In genomic region chr2:187470698-187471097, GRCh38 we compare ENCODE assay signal across 22 cellular contexts. TPM values are rescaled to one million over a fixed set of nuclear protein-coding genes. Genes with fewer than 3 reads are reported as not detected.
DNase-seq lines count a peak whose midpoint lies in the region; ATAC-seq and TF ChIP-seq lines count a peak whose summit lies in the region.
"Had no signal": no experiment of that assay in that cellular context is flagged by ENCODE, and none has a peak within 500 bp of the region (broad histone marks: within the 10 kb centered on the region; RNA-seq: fewer than 3 reads in every experiment).

No MANE protein-coding gene starts in this region.

- H3K27ac ChIP-seq in liver (ENCODE audit: low read depth in 1 of 2, low read length in 2 of 2): no peak overlapping the region
- H3K27ac ChIP-seq: 22Rv1, BLaER1 had no signal

- TF ChIP-seq CTCF in epithelial cell of esophagus (IDR thresholded peaks at IDR 0.05; ENCODE audit: insufficient read depth, low read depth, low read length, missing control alignments): no peak
- no peak for TF ChIP-seq CTCF in liver (IDR thresholded peaks at IDR 0.05; ENCODE audit: low read depth, low read length, missing input control)

- H3K27me3 ChIP-seq in liver (ENCODE audit: control insufficient read depth in 4 of 4, insufficient read depth in 4 of 4, low read length in 3 of 4): no peaks in the 10 kb centered on the region
- H3K27me3 ChIP-seq: BLaER1, MG63 had no signal

- no peak overlapping the region for H3K4me3 Mint-ChIP-seq in activated T-cell treated with anti-CD3 and anti-CD28 coated beads, Interleukin-2, amount 50 U/mL, for 72 hours
- H3K4me3 Mint-ChIP-seq: CD4-positive, alpha-beta memory T cell had no signal

- peaks cover 2 to 16% (median 10%) of the 10 kb centered on the region in 4 donors for H3K36me3 ChIP-seq in liver (ENCODE audit: control insufficient read depth in 4 of 4, insufficient read depth in 3 of 4, low read depth in 1 of 4, low read length in 3 of 4)
- H3K36me3 ChIP-seq: BLaER1, MG63 had no signal

- no peak overlapping the region for H3K4me3 ChIP-seq in epithelial cell of esophagus (ENCODE audit: low read length)
- H3K4me3 ChIP-seq in liver (ENCODE audit: low read depth in 1 of 3, low read length in 3 of 3): no peak overlapping the region
- H3K4me3 ChIP-seq: BLaER1, MG63 had no signal

- no peak for TF ChIP-seq RAD21 in liver (IDR thresholded peaks at IDR 0.05)

- H3K27me3 Mint-ChIP-seq in activated T-cell treated with anti-CD3 and anti-CD28 coated beads, Interleukin-2, amount 50 U/mL, for 72 hours (ENCODE audit: low read depth): no peaks in the 10 kb centered on the region
- H3K27me3 Mint-ChIP-seq: CD4-positive, alpha-beta memory T cell had no signal

- no peaks in the 10 kb centered on the region for H3K4me1 Mint-ChIP-seq in activated T-cell treated with anti-CD3 and anti-CD28 coated beads, Interleukin-2, amount 50 U/mL, for 72 hours (ENCODE audit: low read depth)
- H3K4me1 Mint-ChIP-seq: CD4-positive, alpha-beta memory T cell had no signal

- DNase-seq in DMS 273 (lab: John Stamatoyannopoulos, UW; ENCODE audit: unreplicated experiment) (peak; percentile 6), DMS 273 treated with DMSO at 0.1 percent for 48 hours (lab: John Stamatoyannopoulos, UW) (no peak), epithelial cell of esophagus (ENCODE audit: low read depth) (peak; percentile 93), RPMI8226 (no peak)
- DNase-seq in activated T-cell treated with anti-CD3 and anti-CD28 coated beads, Interleukin-2, amount 50 U/mL, for 72 hours: no peak
- DNase-seq in stimulated activated naive CD4-positive, alpha-beta T cell treated with Interleukin-2 at 50 U/mL for 16 hours (lab: John Stamatoyannopoulos, UW): no peak
- DNase-seq: ACHN; CD4-positive, alpha-beta memory T cell; GOT3; Kasumi-1; MG63; NCI-H1048; NCI-H1436; NCI-H187 treated with DMSO at 0.1 percent for 48 hours; NCI-H2107; NCI-H446 treated with DMSO at 0.1 percent for 48 hours; SIG-M5 had no signal

- H3K9me3 Mint-ChIP-seq in activated T-cell treated with anti-CD3 and anti-CD28 coated beads, Interleukin-2, amount 50 U/mL, for 72 hours: no peaks in the 10 kb centered on the region

- H3K27ac Mint-ChIP-seq in activated T-cell treated with anti-CD3 and anti-CD28 coated beads, Interleukin-2, amount 50 U/mL, for 72 hours: no peak overlapping the region
- H3K27ac Mint-ChIP-seq: CD4-positive, alpha-beta memory T cell had no signal

- H3K36me3 Mint-ChIP-seq in activated T-cell treated with anti-CD3 and anti-CD28 coated beads, Interleukin-2, amount 50 U/mL, for 72 hours (ENCODE audit: insufficient read depth in 2 of 2): no peaks in the 10 kb centered on the region
- H3K36me3 Mint-ChIP-seq: CD4-positive, alpha-beta memory T cell had no signal

- H3K9me3 ChIP-seq in liver (ENCODE audit: control insufficient read depth in 4 of 4, low read length in 3 of 4): no peaks in the 10 kb centered on the region
- H3K9me3 ChIP-seq: BLaER1, MG63 had no signal

- no peak for ATAC-seq in activated T-cell treated with anti-CD3 and anti-CD28 coated beads, Interleukin-2, amount 50 U/mL, for 72 hours (replicated peaks in 1 of 2)
- no peak for ATAC-seq in HG03442 (IDR thresholded peaks at IDR 0.05; ENCODE audit: unreplicated experiment)
- ATAC-seq: HCT116 had no signal

- no peak overlapping the region for H3K9ac ChIP-seq in liver (ENCODE audit: low read depth in 1 of 2, low read length in 2 of 2)
- H3K9ac ChIP-seq: BLaER1 had no signal

- 64% methylated on average over 2 of the region's 2 CpGs for WGBS in liver

- peaks cover 0 to 2% (median 0%) of the 10 kb centered on the region in 4 donors for H3K4me1 ChIP-seq in liver (ENCODE audit: control insufficient read depth in 4 of 4, insufficient read depth in 4 of 4, low read length in 3 of 4)
- H3K4me1 ChIP-seq: BLaER1 had no signal

TF ChIP-seq in liver, 16 proteins besides CTCF, POLR2A, EP300 and RAD21:
- TF ChIP-seq GABPA (IDR thresholded peaks at IDR 0.05 in 1 of 2, conservative IDR thresholded peaks at IDR 0.05 in 1 of 2): no peak
- TF ChIP-seq HNF4A (conservative IDR thresholded peaks at IDR 0.05): peak; percentile 26 to 28
- TF ChIP-seq SP1 (IDR thresholded peaks at IDR 0.05): peak; percentile 33
- no peak for TF ChIP-seq MAX (IDR thresholded peaks at IDR 0.05)
- TF ChIP-seq YY1 (IDR thresholded peaks at IDR 0.05): no peak
- no peak for TF ChIP-seq EGR1 (IDR thresholded peaks at IDR 0.05; ENCODE audit: low read depth in 2 of 2)
- TF ChIP-seq RXRA (IDR thresholded peaks at IDR 0.05): peak; percentile 55
- TF ChIP-seq TAF1 (conservative IDR thresholded peaks at IDR 0.05): no peak
- no peak for TF ChIP-seq REST (IDR thresholded peaks at IDR 0.05)
- TF ChIP-seq ATF3 (IDR thresholded peaks at IDR 0.05): no peak
- TF ChIP-seq FOXA1 (IDR thresholded peaks at IDR 0.05): no peak
- no peak for TF ChIP-seq JUND (IDR thresholded peaks at IDR 0.05)

RNA-seq across cellular contexts. Expression of gene CALCRL, which starts 22.6 kb away (rescaled TPM):
- total RNA-seq in liver: 10 to 100 TPM; 10.5 to 14.8 TPM
- 1 to 10 TPM; 4.1 to 8.4 TPM for polyA plus RNA-seq in liver
- total RNA-seq in activated T-cell treated with anti-CD3 and anti-CD28 coated beads, Interleukin-2, amount 50 U/mL, for 72 hours: 1 to 10 TPM; 2.1 to 3.0 TPM
- polyA plus RNA-seq: CD4-positive, alpha-beta memory T cell had no signal

Comparison
In these comparisons a context has a peak if more than half of its experiments do, and no peak if none do; other contexts are left out.
1. DNase-seq: peak in DMS 273 (single experiment) and epithelial cell of esophagus (single experiment); none in DMS 273 treated with DMSO at 0.1 percent for 48 hours (single experiment), RPMI8226 (single experiment), activated T-cell treated with anti-CD3 and anti-CD28 coated beads, Interleukin-2, amount 50 U/mL, for 72 hours (0 of 2) and stimulated activated naive CD4-positive, alpha-beta T cell treated with Interleukin-2 at 50 U/mL for 16 hours (single experiment).